In genomic region chr4:142687547-142688275, GRCh38 we compare ENCODE assay signal across 24 cellular contexts.
DNase-seq lines count a peak whose midpoint lies in the region; ATAC-seq and TF ChIP-seq lines count a peak whose summit lies in the region.
"Had no signal": no experiment of that assay in that cellular context is flagged by ENCODE, and none has a peak within 500 bp of the region (broad histone marks: within the 10 kb centered on the region; RNA-seq: fewer than 3 reads in every experiment).

No MANE protein-coding gene starts in this region.

- TF ChIP-seq CTCF in right atrium auricular region (IDR thresholded peaks at IDR 0.05): no peak
- TF ChIP-seq CTCF in tibial artery (IDR thresholded peaks at IDR 0.05): no peak

- H3K9me3 ChIP-seq in right atrium auricular region: no peaks in the 10 kb centered on the region
- no peaks in the 10 kb centered on the region for H3K9me3 ChIP-seq in tibial artery
- H3K9me3 ChIP-seq: MG63 had no signal

- H3K4me3 ChIP-seq in right atrium auricular region (no peak overlapping the region), tibial artery (no peak overlapping the region)
- H3K4me3 ChIP-seq: K562, MG63 had no signal

- no peaks in the 10 kb centered on the region for H3K4me1 ChIP-seq in right atrium auricular region
- peaks cover 0 to 4% (median 0%) of the 10 kb centered on the region in 4 donors for H3K4me1 ChIP-seq in tibial artery

- peak overlapping the region; percentile 15 for H3K27ac Mint-ChIP-seq in activated naive CD4-positive, alpha-beta T cell treated with anti-CD3 and anti-CD28 coated beads for 36 hours
- no peak overlapping the region for H3K27ac Mint-ChIP-seq in activated T-helper 17 cell treated with anti-CD3 and anti-CD28 coated beads, Interleukin-2, amount 50 U/mL, for 72 hours
- H3K27ac Mint-ChIP-seq: CD4-positive, alpha-beta T cell; H9; HFFc6 had no signal

- intact Hi-C loops in activated naive CD4-positive, alpha-beta T cell treated with anti-CD3 and anti-CD28 coated beads for 36 hours (cut with micrococcal nuclease): no loop called here
- intact Hi-C loops in left ventricle myocardium superior (cut with micrococcal nuclease): no loop called here
- intact Hi-C loops in tibial artery (cut with DNase I; ENCODE audit: low total_unique reads): no loop called here

- H3K27ac ChIP-seq in right atrium auricular region: no peak overlapping the region
- no peak overlapping the region for H3K27ac ChIP-seq in tibial artery
- H3K27ac ChIP-seq: HL-60 had no signal

- H3K9me3 Mint-ChIP-seq in activated naive CD4-positive, alpha-beta T cell treated with anti-CD3 and anti-CD28 coated beads for 36 hours: peaks cover 7% of the 10 kb centered on the region
- H3K9me3 Mint-ChIP-seq in activated T-helper 17 cell treated with anti-CD3 and anti-CD28 coated beads, Interleukin-2, amount 50 U/mL, for 72 hours: peaks cover 5% of the 10 kb centered on the region
- H3K9me3 Mint-ChIP-seq: H9, HFFc6 had no signal

- peaks cover 16% of the 10 kb centered on the region for H3K36me3 Mint-ChIP-seq in activated naive CD4-positive, alpha-beta T cell treated with anti-CD3 and anti-CD28 coated beads for 36 hours (ENCODE audit: low read depth)
- no peaks in the 10 kb centered on the region for H3K36me3 Mint-ChIP-seq in activated T-helper 17 cell treated with anti-CD3 and anti-CD28 coated beads, Interleukin-2, amount 50 U/mL, for 72 hours (ENCODE audit: low read depth)

- H3K27me3 ChIP-seq in right atrium auricular region: no peaks in the 10 kb centered on the region
- H3K27me3 ChIP-seq in tibial artery: no peaks in the 10 kb centered on the region
- H3K27me3 ChIP-seq: MG63 had no signal

- H3K36me3 ChIP-seq in right atrium auricular region (no peaks in the 10 kb centered on the region), tibial artery (no peaks in the 10 kb centered on the region)
- H3K36me3 ChIP-seq: MG63 had no signal

- H3K4me3 Mint-ChIP-seq in activated naive CD4-positive, alpha-beta T cell treated with anti-CD3 and anti-CD28 coated beads for 36 hours: no peak overlapping the region
- no peak overlapping the region for H3K4me3 Mint-ChIP-seq in activated T-helper 17 cell treated with anti-CD3 and anti-CD28 coated beads, Interleukin-2, amount 50 U/mL, for 72 hours
- H3K4me3 Mint-ChIP-seq: CD4-positive, alpha-beta T cell; H9; HFFc6 had no signal

- no peak for DNase-seq in activated naive CD4-positive, alpha-beta T cell treated with anti-CD3 and anti-CD28 coated beads for 36 hours
- no peak for DNase-seq in activated naive CD4-positive, alpha-beta T cell (lab: John Stamatoyannopoulos, UW)
- DNase-seq in left ventricle myocardium superior (no peak), right atrium auricular region (ENCODE audit: low spot score) (no peak), putamen (ENCODE audit: low spot score) (peak; percentile 28), tibial artery (no peak)
- DNase-seq: CD4-positive, alpha-beta T cell; COR-L47; DMS 273 treated with DMSO at 0.1 percent for 48 hours; DMS79 treated with DMSO at 0.1 percent for 48 hours; H9; HFFc6; MG63; NCI-H1417; NCI-H187; NCI-H446; NCI-H526; OCI-M1; Right ventricle myocardium superior had no signal

- H3K4me1 Mint-ChIP-seq in activated naive CD4-positive, alpha-beta T cell treated with anti-CD3 and anti-CD28 coated beads for 36 hours (ENCODE audit: low read depth): peaks cover 34% of the 10 kb centered on the region
- H3K4me1 Mint-ChIP-seq in activated T-helper 17 cell treated with anti-CD3 and anti-CD28 coated beads, Interleukin-2, amount 50 U/mL, for 72 hours: no peaks in the 10 kb centered on the region

- ATAC-seq in left ventricle myocardium superior (peak; percentile 77), HG02973 (IDR thresholded peaks at IDR 0.05; ENCODE audit: unreplicated experiment) (no peak)
- ATAC-seq in activated T-helper 17 cell treated with anti-CD3 and anti-CD28 coated beads, Interleukin-2, amount 50 U/mL, for 72 hours (replicated peaks): peak; percentile 53
- ATAC-seq: HepG2, K562 had no signal

- CTCF ChIA-PET in activated naive CD4-positive, alpha-beta T cell treated with anti-CD3 and anti-CD28 coated beads for 36 hours (lab: Charles Lee): no interaction called here

- H3K27me3 Mint-ChIP-seq in activated naive CD4-positive, alpha-beta T cell treated with anti-CD3 and anti-CD28 coated beads for 36 hours (ENCODE audit: low read depth): no peaks in the 10 kb centered on the region
- H3K27me3 Mint-ChIP-seq in activated T-helper 17 cell treated with anti-CD3 and anti-CD28 coated beads, Interleukin-2, amount 50 U/mL, for 72 hours: no peaks in the 10 kb centered on the region
- H3K27me3 Mint-ChIP-seq: CD4-positive, alpha-beta T cell had no signal
